Comparison of ENCODE assay signal across 27 cellular contexts in the genomic region with DNA sequence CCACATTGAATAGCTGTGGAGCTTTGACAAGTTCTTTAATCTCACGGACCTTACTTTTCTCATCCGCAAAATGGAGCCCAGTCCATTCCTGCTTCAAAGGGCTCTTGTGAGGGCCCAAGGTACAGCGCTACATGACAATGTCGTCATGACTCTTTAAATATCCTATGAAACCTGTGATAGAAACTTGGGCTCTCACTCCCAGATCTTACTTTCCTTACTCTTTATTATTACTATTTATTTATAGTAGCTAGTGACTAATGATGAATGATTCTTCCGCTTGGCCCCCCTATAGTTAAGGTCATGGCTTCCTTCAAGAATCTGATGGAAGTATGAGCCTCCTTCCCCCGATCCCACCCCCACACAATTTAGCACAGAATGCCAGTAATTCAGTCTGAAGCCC. TPM values are rescaled to one million over a fixed set of nuclear protein-coding genes. Genes with fewer than 3 reads are reported as not detected.
DNase-seq lines count a peak whose midpoint lies in the region; ATAC-seq and TF ChIP-seq lines count a peak whose summit lies in the region.
"Had no signal": no experiment of that assay in that cellular context is flagged by ENCODE, and none has a peak within 500 bp of the region (broad histone marks: within the 10 kb centered on the region; RNA-seq: fewer than 3 reads in every experiment).

No MANE protein-coding gene starts in this region.

- peaks cover 3% of the 10 kb centered on the region for H3K9me3 Mint-ChIP-seq in chondrocyte (ENCODE audit: low read depth)
- no peaks in the 10 kb centered on the region for H3K9me3 Mint-ChIP-seq in CD4-positive, alpha-beta T cell
- H3K9me3 Mint-ChIP-seq: activated B cell treated with CpG ODN at 0.5 μM for 24 hours; activated CD4-positive, alpha-beta T cell treated with anti-CD3 and anti-CD28 coated beads, Interleukin-2, amount 10 ng/mL, durations not matched to agents 7 days and 5 days; activated naive CD8-positive, alpha-beta T cell treated with anti-CD3 and anti-CD28 coated beads, Interleukin-2, amount 10 ng/mL, durations not matched to agents 7 days and 5 days; GM23338; immature natural killer cell; neural progenitor cell; stimulated activated effector memory CD8-positive, alpha-beta T cell treated with anti-CD3 and anti-CD28 coated beads, Interleukin-12 subunit alpha, Interleukin-12 subunit beta, amount 100 ng/mL, for 72 hours; type B pancreatic cell had no signal

- no peaks in the 10 kb centered on the region for H3K36me3 ChIP-seq in MG63
- no peaks in the 10 kb centered on the region for H3K36me3 ChIP-seq in lung (ENCODE audit: control insufficient read depth in 2 of 2, insufficient read depth in 2 of 2, low read length in 2 of 2)
- no peaks in the 10 kb centered on the region for H3K36me3 ChIP-seq in aorta (ENCODE audit: control insufficient read depth in 1 of 2, insufficient read depth in 2 of 2, low read length in 1 of 2)
- H3K36me3 ChIP-seq: BLaER1, gastroesophageal sphincter, neural progenitor cell, sigmoid colon had no signal

- no peak overlapping the region for H3K4me3 Mint-ChIP-seq in chondrocyte (ENCODE audit: unreplicated experiment)
- H3K4me3 Mint-ChIP-seq in CD4-positive, alpha-beta T cell: no peak overlapping the region
- H3K4me3 Mint-ChIP-seq: activated B cell treated with CpG ODN at 0.5 μM for 24 hours; activated CD4-positive, alpha-beta T cell treated with anti-CD3 and anti-CD28 coated beads, Interleukin-2, amount 10 ng/mL, durations not matched to agents 7 days and 5 days; activated naive CD8-positive, alpha-beta T cell treated with anti-CD3 and anti-CD28 coated beads, Interleukin-2, amount 10 ng/mL, durations not matched to agents 7 days and 5 days; GM23338; IgD-negative memory B cell; immature natural killer cell; neural progenitor cell; stimulated activated effector memory CD8-positive, alpha-beta T cell treated with anti-CD3 and anti-CD28 coated beads, Interleukin-12 subunit alpha, Interleukin-12 subunit beta, amount 100 ng/mL, for 72 hours; type B pancreatic cell had no signal

- H3K27ac ChIP-seq in lung (ENCODE audit: low read depth in 1 of 2, low read length in 1 of 2): peak overlapping the region in 1 of 2 donors; percentile 93
- H3K27ac ChIP-seq in aorta (ENCODE audit: low read depth in 1 of 2, low read length in 2 of 2): peak overlapping the region; percentile 90 to 99
- no peak overlapping the region for H3K27ac ChIP-seq in CD4-positive, alpha-beta T cell (ENCODE audit: low read depth, low read length)
- no peak overlapping the region for H3K27ac ChIP-seq in substantia nigra (ENCODE audit: low read depth, low read length, poor library complexity, severe bottlenecking)
- H3K27ac ChIP-seq: BLaER1, gastroesophageal sphincter, neural progenitor cell had no signal

- TF ChIP-seq CTCF in chondrocyte (IDR thresholded peaks at IDR 0.05) (no peak), lung (IDR thresholded peaks at IDR 0.05; ENCODE audit: control extremely low read depth, extremely low read depth) (no peak)
- TF ChIP-seq CTCF in CD4-positive, alpha-beta T cell (IDR thresholded peaks at IDR 0.05): no peak

- DNase-seq in MG63 (peak; percentile 28), chondrocyte (ENCODE audit: low spot score) (no peak), lung (ENCODE audit: low spot score) (peak; percentile 11), aorta (no peak), substantia nigra (lab: John Stamatoyannopoulos, UW) (no peak), NCI-H1436 (lab: John Stamatoyannopoulos, UW) (no peak)
- DNase-seq in CD4-positive, alpha-beta T cell: no peak
- DNase-seq: activated B cell treated with CpG ODN at 0.5 μM for 24 hours; activated CD4-positive, alpha-beta T cell treated with anti-CD3 and anti-CD28 coated beads, Interleukin-2, amount 10 ng/mL, durations not matched to agents 7 days and 5 days; activated gamma-delta T cell treated with Interleukin-2 at 50 U/mL for 16 hours; activated naive CD8-positive, alpha-beta T cell treated with anti-CD3 and anti-CD28 coated beads, Interleukin-2, amount 10 ng/mL, durations not matched to agents 7 days and 5 days; activated T-cell treated with anti-CD3 and anti-CD28 coated beads, Interleukin-2, amount 50 U/mL, for 1 hour; DMS153; immature natural killer cell; NCI-H2107; NCI-H446; NCI-H748 treated with DMSO at 0.1 percent for 48 hours; sigmoid colon; stimulated activated CD4-positive, alpha-beta T cell treated with anti-CD3 and anti-CD28 coated beads, Interleukin-15, amount 100 ng/mL, for 24 hours had no signal

- intact Hi-C loops in aorta (cut with DNase I): no loop called here
- intact Hi-C loops in CD4-positive, alpha-beta T cell (cut with DNase I, micrococcal nuclease): no loop called here

- peak overlapping the region; percentile 81 for H3K27ac Mint-ChIP-seq in chondrocyte (ENCODE audit: unreplicated experiment)
- no peak overlapping the region for H3K27ac Mint-ChIP-seq in CD4-positive, alpha-beta T cell
- H3K27ac Mint-ChIP-seq: activated B cell treated with CpG ODN at 0.5 μM for 24 hours; activated CD4-positive, alpha-beta T cell treated with anti-CD3 and anti-CD28 coated beads, Interleukin-2, amount 10 ng/mL, durations not matched to agents 7 days and 5 days; activated naive CD8-positive, alpha-beta T cell treated with anti-CD3 and anti-CD28 coated beads, Interleukin-2, amount 10 ng/mL, durations not matched to agents 7 days and 5 days; GM23338; IgD-negative memory B cell; immature natural killer cell; neural progenitor cell; stimulated activated effector memory CD8-positive, alpha-beta T cell treated with anti-CD3 and anti-CD28 coated beads, Interleukin-12 subunit alpha, Interleukin-12 subunit beta, amount 100 ng/mL, for 72 hours; type B pancreatic cell had no signal

- POLR2A ChIA-PET in CD4-positive, alpha-beta T cell (lab: Charles Lee): no interaction called here

- H3K9me3 ChIP-seq in MG63 (no peaks in the 10 kb centered on the region; the same call in 1 of the 2 replicates), lung (ENCODE audit: control insufficient read depth in 2 of 2, insufficient read depth in 1 of 2, low read length in 1 of 2) (no peaks in the 10 kb centered on the region), aorta (ENCODE audit: control insufficient read depth, low read length) (no peaks in the 10 kb centered on the region)
- H3K9me3 ChIP-seq in CD4-positive, alpha-beta T cell (ENCODE audit: control insufficient read depth, low read length): no peaks in the 10 kb centered on the region
- H3K9me3 ChIP-seq: BLaER1, gastroesophageal sphincter, sigmoid colon had no signal

- H3K27me3 ChIP-seq in MG63 (no peaks in the 10 kb centered on the region), lung (ENCODE audit: control insufficient read depth, insufficient read depth) (no peaks in the 10 kb centered on the region), aorta (ENCODE audit: control insufficient read depth in 1 of 2, insufficient read depth in 2 of 2, low read length in 1 of 2) (no peaks in the 10 kb centered on the region)
- no peaks in the 10 kb centered on the region for H3K27me3 ChIP-seq in CD4-positive, alpha-beta T cell (ENCODE audit: control insufficient read depth, insufficient read depth, low read length)
- H3K27me3 ChIP-seq: BLaER1, gastroesophageal sphincter, neural progenitor cell, sigmoid colon had no signal

- no peak for ATAC-seq in lung (ENCODE audit: insufficient read depth, low FRiP score)
- ATAC-seq in aorta (ENCODE audit: low FRiP score): no peak
- no peak for ATAC-seq in CD4-positive, alpha-beta T cell (ENCODE audit: poor library complexity)
- ATAC-seq: gastroesophageal sphincter; stimulated activated effector memory CD8-positive, alpha-beta T cell treated with anti-CD3 and anti-CD28 coated beads, Interleukin-12 subunit alpha, Interleukin-12 subunit beta, amount 100 ng/mL, for 72 hours had no signal

- peaks cover 36% of the 10 kb centered on the region for H3K4me1 Mint-ChIP-seq in chondrocyte (ENCODE audit: low read depth)
- no peaks in the 10 kb centered on the region for H3K4me1 Mint-ChIP-seq in CD4-positive, alpha-beta T cell (ENCODE audit: low read depth)
- H3K4me1 Mint-ChIP-seq: activated B cell treated with CpG ODN at 0.5 μM for 24 hours; activated CD4-positive, alpha-beta T cell treated with anti-CD3 and anti-CD28 coated beads, Interleukin-2, amount 10 ng/mL, durations not matched to agents 7 days and 5 days; immature natural killer cell; neural progenitor cell had no signal

- CTCF ChIA-PET in CD4-positive, alpha-beta T cell (lab: Charles Lee): interaction anchor here (1.5 kb wide), 1 partner anchor 25 kb away, joined by 3 read pairs; no protein-coding TSS in a partner anchor

- H3K27me3 Mint-ChIP-seq in chondrocyte (ENCODE audit: low read depth): no peaks in the 10 kb centered on the region
- peaks cover 4% of the 10 kb centered on the region for H3K27me3 Mint-ChIP-seq in CD4-positive, alpha-beta T cell
- H3K27me3 Mint-ChIP-seq: type B pancreatic cell had no signal

- H3K4me3 ChIP-seq in MG63: no peak overlapping the region
- no peak overlapping the region for H3K4me3 ChIP-seq in lung
- H3K4me3 ChIP-seq in aorta (ENCODE audit: low read length in 2 of 2): peak overlapping the region in 1 of 2 donors; percentile 28
- H3K4me3 ChIP-seq: BLaER1, gastroesophageal sphincter, GM23338, neural progenitor cell, sigmoid colon had no signal

- peaks cover 0 to 7% of the 10 kb centered on the region in 2 donors for H3K4me1 ChIP-seq in lung (ENCODE audit: control insufficient read depth in 2 of 2, insufficient read depth in 2 of 2, low read length in 2 of 2)
- no peaks in the 10 kb centered on the region for H3K4me1 ChIP-seq in aorta (ENCODE audit: control insufficient read depth in 1 of 2, insufficient read depth in 2 of 2, low read length in 2 of 2)
- H3K4me1 ChIP-seq: BLaER1, neural progenitor cell had no signal

- no peaks in the 10 kb centered on the region for H3K36me3 Mint-ChIP-seq in chondrocyte (ENCODE audit: low read depth)
- no peaks in the 10 kb centered on the region for H3K36me3 Mint-ChIP-seq in CD4-positive, alpha-beta T cell (ENCODE audit: low read depth)
- H3K36me3 Mint-ChIP-seq: activated naive CD8-positive, alpha-beta T cell treated with anti-CD3 and anti-CD28 coated beads, Interleukin-2, amount 10 ng/mL, durations not matched to agents 7 days and 5 days; immature natural killer cell; neural progenitor cell; stimulated activated effector memory CD8-positive, alpha-beta T cell treated with anti-CD3 and anti-CD28 coated beads, Interleukin-12 subunit alpha, Interleukin-12 subunit beta, amount 100 ng/mL, for 72 hours; type B pancreatic cell had no signal

- 89 to 95% methylated on average over 6 of the region's 6 CpGs for WGBS in lung, 2 donors
- WGBS in aorta, 2 donors: 22 to 29% methylated on average over 6 of the region's 6 CpGs

RNA-seq across cellular contexts. Expression of a gene that starts 41.9 kb away (rescaled TPM):
- not detected in 2 replicates for total RNA-seq in MG63 (2014; rRNA removed; shearing (Covaris generic); ENCODE audit: low replicate concordance)
- total RNA-seq in chondrocyte (1.4 to 3.8 TPM (median 3.6 TPM) in 3 replicates), lung (1 to 10 TPM; 1.0 to 3.3 TPM), aorta (10 to 100 TPM in 1 of 2 donors, 1 to 10 TPM in 1; 9.9 to 11.2 TPM)
- polyA plus RNA-seq in lung (under 1 TPM; 0.25 to 0.31 TPM), aorta (1 to 10 TPM; 2.9 to 6.0 TPM)
- total RNA-seq in CD4-positive, alpha-beta T cell: 1 to 10 TPM in 1 of 2 experiments, under 1 TPM in 1; 0.91 to 1.1 TPM
- total RNA-seq: activated CD4-positive, alpha-beta T cell treated with anti-CD3 and anti-CD28 coated beads, Interleukin-2, amount 10 ng/mL, durations not matched to agents 7 days and 5 days; endothelial cell of umbilical vein had no signal
- polyA plus RNA-seq: IgD-negative memory B cell, immature natural killer cell had no signal

Comparison
In these comparisons a context has a peak if more than half of its experiments do, and no peak if none do; other contexts are left out.
1. DNase-seq: peak in MG63 (single experiment) and lung (single experiment); none in chondrocyte (single experiment), aorta (0 of 2), CD4-positive, alpha-beta T cell (0 of 10), substantia nigra (0 of 49) and NCI-H1436 (single experiment).
2. H3K27ac ChIP-seq: peak in aorta (2 of 2); none in CD4-positive, alpha-beta T cell (single experiment) and substantia nigra (single experiment).